Comparison of ENCODE assay signal across 8 cellular contexts in genomic region chr19:31349160-31349881, GRCh38. TPM values are rescaled to one million over a fixed set of nuclear protein-coding genes. Genes with fewer than 3 reads are reported as not detected.
DNase-seq lines count a peak whose midpoint lies in the region; ATAC-seq and TF ChIP-seq lines count a peak whose summit lies in the region.

TSS of gene TSHZ3 (minus strand) at chr19:31349436. CDS start at chr19:31349219, 217 bp downstream.

- H3K27me3 Mint-ChIP-seq in WTC11 (ENCODE audit: low read depth), result peaks cover 43% of the 10 kb centered on the region

- POLR2A ChIA-PET in WTC11 (lab: Charles Lee), result no interaction called here

- H3K27ac Mint-ChIP-seq in WTC11, result no peak within 1 kb of the TSS

- peak; percentile 81 for DNase-seq in A172 (ENCODE audit: low spot score)
- DNase-seq in HS-27A (ENCODE audit: low read depth), result peak; percentile 30
- peak; percentile 82 for DNase-seq in WTC11 (ENCODE audit: low spot score)
- DNase-seq in medulla oblongata (ENCODE audit: extremely low spot score), result peak; percentile 63
- DNase-seq in stimulated activated CD8-positive, alpha-beta memory T cell treated with anti-CD3 and anti-CD28 coated beads, Interleukin-7, amount 100 ng/mL, for 4 hours (ENCODE audit: low read depth in 2 of 2), result peak; percentile 31 to 56
- DNase-seq in GM13977 (ENCODE audit: low spot score), result no peak
- no peak for DNase-seq in OCI-M1 (lab: John Stamatoyannopoulos, UW)

- peak; percentile 48 for ATAC-seq in WTC11

- CTCF ChIA-PET in WTC11 (lab: Charles Lee), result interaction anchor here (1.0 kb wide), 2 partner anchors 11 to 295 kb away, joined by 3 read pairs; no protein-coding TSS in a partner anchor

- peak within 1 kb of the TSS; percentile 32 for H3K4me3 ChIP-seq in endocrine pancreas (ENCODE audit: control insufficient read depth, insufficient read depth, low read length)

- no peaks in the 10 kb centered on the region for H3K9me3 Mint-ChIP-seq in WTC11

- no peaks in the 10 kb centered on the region for H3K36me3 ChIP-seq in endocrine pancreas (ENCODE audit: control insufficient read depth, insufficient read depth, low read length)

- no peaks in the 10 kb centered on the region for H3K9me3 ChIP-seq in endocrine pancreas (ENCODE audit: control insufficient read depth, low read length)

- H3K27me3 ChIP-seq in endocrine pancreas (ENCODE audit: control insufficient read depth, insufficient read depth, low read length), result no peaks in the 10 kb centered on the region

- TF ChIP-seq CTCF in WTC11 (IDR thresholded peaks at IDR 0.05) (no peak), GM13977 (IDR thresholded peaks at IDR 0.05; ENCODE audit: extremely low read depth, insufficient read depth, missing control alignments) (no peak)

- in situ Hi-C loops in GM13977 (cut with MboI; ENCODE audit: low pct_unique_long_range_greater_than_20kb, low sequenced_read_pairs, unreplicated experiment), result no loop called here

- H3K4me1 Mint-ChIP-seq in WTC11, result peaks cover 65% of the 10 kb centered on the region

- H3K4me1 ChIP-seq in endocrine pancreas (ENCODE audit: control insufficient read depth, insufficient read depth, low read length), result no peaks in the 10 kb centered on the region

- H3K9ac ChIP-seq in endocrine pancreas (ENCODE audit: control insufficient read depth, insufficient read depth, low read length), result no peak within 1 kb of the TSS

- H3K4me3 Mint-ChIP-seq in WTC11, result peak within 1 kb of the TSS; percentile 91

- H3K36me3 Mint-ChIP-seq in WTC11, result peaks cover 5% of the 10 kb centered on the region; the same call in 1 of the 2 replicates

TF ChIP-seq in WTC11, 78 proteins besides CTCF, POLR2A, EP300 and RAD21:
- TF ChIP-seq NR1H2 (CRISPR knock-in tag; IDR thresholded peaks at IDR 0.05) (no peak), AFF4 (CRISPR knock-in tag; IDR thresholded peaks at IDR 0.05; ENCODE audit: borderline replicate concordance) (no peak), ELF4 (CRISPR knock-in tag; IDR thresholded peaks at IDR 0.05; ENCODE audit: low read depth) (peak; percentile 96; the same call in 1 of the 2 replicates), ZNF263 (CRISPR knock-in tag; IDR thresholded peaks at IDR 0.05; ENCODE audit: low read depth) (peak; percentile 99), ZNF219 (CRISPR knock-in tag; IDR thresholded peaks at IDR 0.05; ENCODE audit: borderline replicate concordance) (peak; percentile 8; the same call in 1 of the 2 replicates), KAT7 (CRISPR knock-in tag; IDR thresholded peaks at IDR 0.05; ENCODE audit: borderline replicate concordance) (0 out of 2 replicates have a peak, but pooled peaks have one; percentile 77), FOXP4 (CRISPR knock-in tag; IDR thresholded peaks at IDR 0.05) (peak; percentile 4; the same call in 1 of the 2 replicates), JUN (CRISPR knock-in tag; IDR thresholded peaks at IDR 0.05) (no peak), ZNF423 (CRISPR knock-in tag; IDR thresholded peaks at IDR 0.05) (peak; percentile 2; the same call in 1 of the 2 replicates)
TF ChIP-seq in WTC11: peak in this region for 6.

RNA-seq across cellular contexts. Expression of gene TSHZ3, which starts in this region (rescaled TPM):
- 4.7 and 5.6 TPM in 2 replicates for total RNA-seq in A172 (2014; rRNA removed; shearing (Covaris generic))
- 21.4 to 22.3 TPM (median 21.6 TPM) in 3 replicates for total RNA-seq in WTC11 (2021)

Comparison
In these comparisons a context has a peak if more than half of its experiments do, and no peak if none do; other contexts are left out.
1. DNase-seq: peak in A172 (single experiment), HS-27A (single experiment), WTC11 (single experiment), medulla oblongata (single experiment) and stimulated activated CD8-positive, alpha-beta memory T cell treated with anti-CD3 and anti-CD28 coated beads, Interleukin-7, amount 100 ng/mL, for 4 hours (2 of 2); none in GM13977 (single experiment) and OCI-M1 (single experiment).